In the genomic region with DNA sequence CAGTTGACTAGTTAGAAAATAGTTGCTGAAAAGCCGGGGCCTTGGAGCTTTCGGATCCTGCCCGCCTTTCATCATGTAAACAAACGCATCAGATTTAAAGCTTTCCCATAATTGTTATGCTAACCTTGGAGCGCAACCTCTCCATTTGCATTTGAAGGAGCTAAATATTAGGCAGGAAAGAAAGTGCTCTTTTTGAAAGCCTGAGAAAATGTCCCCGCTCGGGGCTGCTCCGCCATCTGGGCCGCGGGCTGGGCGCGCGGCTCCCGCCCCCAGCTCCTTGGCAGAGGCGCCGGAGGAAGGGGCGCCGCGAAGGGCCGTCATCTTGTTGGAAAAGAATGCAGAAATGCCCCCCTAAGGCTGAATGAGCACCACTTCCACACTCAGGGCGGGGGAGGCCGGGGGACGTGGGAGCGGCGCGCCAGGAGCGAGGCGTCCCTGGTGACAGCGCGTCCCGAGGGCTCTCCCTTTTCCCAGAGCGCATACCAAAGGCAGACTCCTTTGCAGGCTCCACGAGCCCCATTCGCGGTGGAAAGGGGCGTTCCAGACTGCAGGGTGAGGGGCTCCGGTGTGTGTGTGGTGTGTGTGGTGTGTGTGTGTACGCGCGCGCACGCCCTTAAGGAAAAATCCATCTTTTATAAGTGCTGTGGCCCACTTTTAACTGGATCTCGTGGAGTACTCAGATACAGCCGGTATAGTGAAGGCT, we compare ENCODE assay signal across 11 cellular contexts.
DNase-seq lines count a peak whose midpoint lies in the region; ATAC-seq and TF ChIP-seq lines count a peak whose summit lies in the region.
"Had no signal": no experiment of that assay in that cellular context is flagged by ENCODE, and none has a peak within 500 bp of the region (broad histone marks: within the 10 kb centered on the region; RNA-seq: fewer than 3 reads in every experiment).

No MANE protein-coding gene starts in this region.

- H3K36me3 ChIP-seq in SK-N-MC (ENCODE audit: insufficient read depth, low read length) (no peaks in the 10 kb centered on the region), gastroesophageal sphincter (no peaks in the 10 kb centered on the region)

- no peak for TF ChIP-seq POLR2A in gastroesophageal sphincter (IDR thresholded peaks at IDR 0.05)

- H3K4me1 ChIP-seq in gastroesophageal sphincter = peaks cover 0 to 22% (median 0%) of the 10 kb centered on the region in 3 donors

- no peak for TF ChIP-seq CTCF in AG04449 (IDR thresholded peaks at IDR 0.05; ENCODE audit: insufficient read depth, low read length, missing control alignments)
- no peak for TF ChIP-seq CTCF in gastroesophageal sphincter (IDR thresholded peaks at IDR 0.05)
- no peak for TF ChIP-seq CTCF in omental fat pad (IDR thresholded peaks at IDR 0.05)

- POLR2A ChIA-PET in AG04449 (lab: Yijun Ruan, JAX) = no interaction called here

- peak overlapping the region; percentile 51 for H3K4me3 ChIP-seq in AG04449 (ENCODE audit: low read depth, low read length)
- H3K4me3 ChIP-seq in SK-N-MC = peak overlapping the region; percentile 46
- peak overlapping the region; percentile 34 to 58 for H3K4me3 ChIP-seq in gastroesophageal sphincter

- whole genome bisulfite sequencing in gastroesophageal sphincter (ENCODE audit: low coverage in 1 of 2), 2 donors = 2 to 4% methylated on average over 17 to 18 of the region's 44 CpGs

- TF ChIP-seq EP300 in gastroesophageal sphincter (IDR thresholded peaks at IDR 0.05) = no peak

- H3K27ac ChIP-seq in SK-N-MC (no peak overlapping the region), gastroesophageal sphincter (peak overlapping the region in 3 of 4 donors; percentile 59 to 76 (median 61))
- H3K27ac ChIP-seq: HL-60 had no signal

- DNase-seq in AG04449 (ENCODE audit: low read depth, low spot score) (no peak), SK-N-MC (ENCODE audit: low read depth, low spot score) (no peak), omental fat pad (ENCODE audit: low spot score) (no peak), HUDEP-2 (lab: John Stamatoyannopoulos, UW; ENCODE audit: unreplicated experiment in 76 of 76) (no peak)
- no peak for DNase-seq in effector CD8-positive, alpha-beta T cell (lab: John Stamatoyannopoulos, UW)
- DNase-seq: activated CD8-positive, alpha-beta T cell treated with anti-CD3 and anti-CD28 coated beads for 36 hours; CD4-positive, alpha-beta T cell had no signal

- CTCF ChIA-PET in AG04449 (lab: Yijun Ruan, JAX) = interaction anchor here (0.8 to 1.1 kb wide), 2 partner anchors 9 to 160 kb away, joined by 3 read pairs; no protein-coding TSS in a partner anchor

- H3K9me3 ChIP-seq in SK-N-MC (ENCODE audit: low read depth, low read length) (no peaks in the 10 kb centered on the region), gastroesophageal sphincter (no peaks in the 10 kb centered on the region)

- H3K9ac ChIP-seq in SK-N-MC (ENCODE audit: insufficient read length) = no peak overlapping the region

- no peaks in the 10 kb centered on the region for H3K27me3 ChIP-seq in gastroesophageal sphincter

- peak; percentile 63 for ATAC-seq in gastroesophageal sphincter
- ATAC-seq in omental fat pad (ENCODE audit: low FRiP score) = peak; percentile 41
- no peak for ATAC-seq in HG03025 (IDR thresholded peaks at IDR 0.05; ENCODE audit: low FRiP score, unreplicated experiment)
- ATAC-seq in HG03039 (IDR thresholded peaks at IDR 0.05; ENCODE audit: unreplicated experiment) = no peak
- ATAC-seq: activated CD8-positive, alpha-beta T cell treated with anti-CD3 and anti-CD28 coated beads for 36 hours had no signal

Comparison
In these comparisons a context has a peak if more than half of its experiments do, and no peak if none do; other contexts are left out.
1. ATAC-seq: peak in gastroesophageal sphincter (single experiment) and omental fat pad (single experiment); none in HG03025 (single experiment) and HG03039 (single experiment).
2. Peak in every context shown above with its lines, with median percentiles within 50 percentile points of each other: H3K4me3 ChIP-seq.